Comparison of ENCODE assay signal across 7 cellular contexts in genomic region chr1:98045211-98046030, GRCh38.
DNase-seq lines count a peak whose midpoint lies in the region; ATAC-seq and TF ChIP-seq lines count a peak whose summit lies in the region.

No MANE protein-coding gene starts in this region.

- no peaks in the 10 kb centered on the region for H3K36me3 ChIP-seq in H7 (replicated peaks; ENCODE audit: control insufficient read depth, insufficient read depth, low read length)
- no peaks in the 10 kb centered on the region for H3K36me3 ChIP-seq in prostate gland

- ATAC-seq in activated CD8-positive, alpha-beta T cell treated with anti-CD3 and anti-CD28 coated beads, Interleukin-2, amount 10 ng/mL, durations not matched to agents 7 days and 5 days, result peak; percentile 68
- ATAC-seq in HG02852 (IDR thresholded peaks at IDR 0.05; ENCODE audit: unreplicated experiment), result no peak

- WGBS in prostate gland, result 2% methylated on average over 62 of the region's 70 CpGs

- H3K27me3 Mint-ChIP-seq in activated CD8-positive, alpha-beta T cell treated with anti-CD3 and anti-CD28 coated beads, Interleukin-2, amount 10 ng/mL, durations not matched to agents 7 days and 5 days (ENCODE audit: low read depth), result peaks cover 72% of the 10 kb centered on the region
- H3K27me3 Mint-ChIP-seq in glutamatergic neuron (ENCODE audit: unreplicated experiment), result peaks cover 21% of the 10 kb centered on the region
- peaks cover 68% of the 10 kb centered on the region for H3K27me3 Mint-ChIP-seq in progenitor cell of endocrine pancreas

- DNase-seq in H7 (peak; percentile 67), glutamatergic neuron (peak; percentile 25), progenitor cell of endocrine pancreas (ENCODE audit: low spot score, unreplicated experiment) (no peak), prostate gland (ENCODE audit: low spot score) (no peak)
- peak; percentile 33 for DNase-seq in activated CD8-positive, alpha-beta T cell treated with anti-CD3 and anti-CD28 coated beads, Interleukin-2, amount 10 ng/mL, durations not matched to agents 7 days and 5 days
- no peak for DNase-seq in effector CD4-positive, alpha-beta T cell

- H3K9me3 Mint-ChIP-seq in activated CD8-positive, alpha-beta T cell treated with anti-CD3 and anti-CD28 coated beads, Interleukin-2, amount 10 ng/mL, durations not matched to agents 7 days and 5 days (ENCODE audit: insufficient read depth), result no peaks in the 10 kb centered on the region
- H3K9me3 Mint-ChIP-seq in glutamatergic neuron (ENCODE audit: unreplicated experiment) (peaks cover 40% of the 10 kb centered on the region), progenitor cell of endocrine pancreas (ENCODE audit: low read depth) (no peaks in the 10 kb centered on the region)

- POLR2A ChIA-PET in activated CD8-positive, alpha-beta T cell treated with anti-CD3 and anti-CD28 coated beads, Interleukin-2, amount 10 ng/mL, durations not matched to agents 7 days and 5 days (lab: Charles Lee), result interaction anchor here (1.4 kb wide), 1 partner anchor 124 kb away, joined by 3 read pairs; the partner anchor contains the start of gene DPYD

- peak overlapping the region; percentile 73 for H3K4me3 Mint-ChIP-seq in activated CD8-positive, alpha-beta T cell treated with anti-CD3 and anti-CD28 coated beads, Interleukin-2, amount 10 ng/mL, durations not matched to agents 7 days and 5 days
- H3K4me3 Mint-ChIP-seq in glutamatergic neuron (ENCODE audit: unreplicated experiment), result peak overlapping the region; percentile 93
- peak overlapping the region; percentile 74 for H3K4me3 Mint-ChIP-seq in progenitor cell of endocrine pancreas (ENCODE audit: low read depth)

- H3K4me1 Mint-ChIP-seq in activated CD8-positive, alpha-beta T cell treated with anti-CD3 and anti-CD28 coated beads, Interleukin-2, amount 10 ng/mL, durations not matched to agents 7 days and 5 days (ENCODE audit: low read depth), result peaks cover 34% of the 10 kb centered on the region
- H3K4me1 Mint-ChIP-seq in glutamatergic neuron (ENCODE audit: low read depth, unreplicated experiment) (peaks cover 17% of the 10 kb centered on the region), progenitor cell of endocrine pancreas (ENCODE audit: low read depth) (peaks cover 8% of the 10 kb centered on the region)

- intact Hi-C loops in prostate gland (cut with DNase I), result no loop called here

- TF ChIP-seq POLR2A in prostate gland (IDR thresholded peaks at IDR 0.05), result no peak

- H3K4me3 ChIP-seq in H7 (ENCODE audit: insufficient read depth, low read depth, low read length) (peak overlapping the region; percentile 55), prostate gland (peak overlapping the region in 1 of 2 donors; percentile 16)

- H3K27ac ChIP-seq in prostate gland, result no peak overlapping the region

- peaks cover 2% of the 10 kb centered on the region for H3K4me1 ChIP-seq in prostate gland (replicated peaks)

- no peak overlapping the region for H3K27ac Mint-ChIP-seq in activated CD8-positive, alpha-beta T cell treated with anti-CD3 and anti-CD28 coated beads, Interleukin-2, amount 10 ng/mL, durations not matched to agents 7 days and 5 days
- H3K27ac Mint-ChIP-seq in glutamatergic neuron (ENCODE audit: unreplicated experiment), result peak overlapping the region; percentile 25
- no peak overlapping the region for H3K27ac Mint-ChIP-seq in progenitor cell of endocrine pancreas

- H3K36me3 Mint-ChIP-seq in activated CD8-positive, alpha-beta T cell treated with anti-CD3 and anti-CD28 coated beads, Interleukin-2, amount 10 ng/mL, durations not matched to agents 7 days and 5 days (ENCODE audit: low read depth), result no peaks in the 10 kb centered on the region
- H3K36me3 Mint-ChIP-seq in glutamatergic neuron (ENCODE audit: unreplicated experiment) (peaks cover 26% of the 10 kb centered on the region), progenitor cell of endocrine pancreas (ENCODE audit: insufficient read depth) (no peaks in the 10 kb centered on the region)

- H3K27me3 ChIP-seq in H7 (ENCODE audit: control insufficient read depth, insufficient read depth, low read length) (peaks cover 81% of the 10 kb centered on the region), prostate gland (replicated peaks; ENCODE audit: insufficient read depth) (peaks cover 25% of the 10 kb centered on the region)

- H3K9me3 ChIP-seq in prostate gland, result no peaks in the 10 kb centered on the region

- CTCF ChIA-PET in activated CD8-positive, alpha-beta T cell treated with anti-CD3 and anti-CD28 coated beads, Interleukin-2, amount 10 ng/mL, durations not matched to agents 7 days and 5 days (lab: Charles Lee), result no interaction called here

- TF ChIP-seq CTCF in glutamatergic neuron (IDR thresholded peaks at IDR 0.05; ENCODE audit: partially characterized antibody, unreplicated experiment) (no peak), progenitor cell of endocrine pancreas (IDR thresholded peaks at IDR 0.05; ENCODE audit: unreplicated experiment) (no peak), prostate gland (IDR thresholded peaks at IDR 0.05) (no peak)

Comparison
In these comparisons a context has a peak if more than half of its experiments do, and no peak if none do; other contexts are left out.
1. DNase-seq: peak in H7 (single experiment), activated CD8-positive, alpha-beta T cell treated with anti-CD3 and anti-CD28 coated beads, Interleukin-2, amount 10 ng/mL, durations not matched to agents 7 days and 5 days (single experiment) and glutamatergic neuron (single experiment); none in progenitor cell of endocrine pancreas (single experiment), prostate gland (single experiment) and effector CD4-positive, alpha-beta T cell (single experiment).
2. Peak in every context shown above with its lines, with median percentiles within 50 percentile points of each other: H3K4me3 Mint-ChIP-seq.